Comparison of ENCODE assay signal across 29 cellular contexts in genomic region chr12:111850526-111850925, GRCh38.
"Had no signal": no experiment of that assay in that cellular context is flagged by ENCODE, and none has a peak within 500 bp of the region (broad histone marks: within the 10 kb centered on the region; RNA-seq: fewer than 3 reads in every experiment).

No MANE protein-coding gene starts in this region.

- H3K4me1 Mint-ChIP-seq: neural progenitor cell had no signal

- H3K36me3 ChIP-seq: adrenal gland, brain microvascular endothelial cell had no signal

- H3K27me3 Mint-ChIP-seq: activated CD8-positive, alpha-beta memory T cell treated with anti-CD3 and anti-CD28 coated beads, Interleukin-2, amount 10 ng/mL, durations not matched to agents 7 days and 5 days; activated CD8-positive, alpha-beta T cell treated with anti-CD3 and anti-CD28 coated beads for 36 hours; naive B cell; stimulated activated naive B cell treated with anti-CD40 and anti-IgM and Interleukin-4, amounts not matched to agents 10 μg/mL and 1 μg/mL and 100 μg/mL, for 72 hours; type B pancreatic cell had no signal

- H2AFZ ChIP-seq: neural progenitor cell had no signal

- H3K9me3 Mint-ChIP-seq: stimulated activated naive B cell treated with anti-CD40 and anti-IgM and Interleukin-4, amounts not matched to agents 10 μg/mL and 1 μg/mL and 100 μg/mL, for 72 hours; type B pancreatic cell had no signal

- H3K9ac ChIP-seq: neural progenitor cell had no signal

- DNase-seq: activated CD4-positive, alpha-beta T cell treated with anti-CD3 and anti-CD28 coated beads for 4 hours; activated CD4-positive, CD25-positive, alpha-beta regulatory T cell; activated CD8-positive, alpha-beta memory T cell treated with anti-CD3 and anti-CD28 coated beads, Interleukin-2, amount 10 ng/mL, durations not matched to agents 7 days and 5 days; activated CD8-positive, alpha-beta T cell treated with anti-CD3 and anti-CD28 coated beads for 36 hours; activated gamma-delta T cell; activated naive CD4-positive, alpha-beta T cell treated with anti-CD3 and anti-CD28 coated beads, Interleukin-2, amount 50 U/mL, for 16 hours; activated T-cell treated with anti-CD3 and anti-CD28 coated beads for 4 hours; adrenal gland; brain microvascular endothelial cell; caudate nucleus; effector memory CD4-positive, alpha-beta T cell; head of caudate nucleus; hypothalamus; mesenchymal stem cell; naive B cell; posterior cingulate gyrus; stimulated activated CD4-positive, alpha-beta T cell treated with anti-CD3 and anti-CD28 coated beads, Interleukin-2, amount 100 ng/mL, for 48 hours; stimulated activated CD8-positive, alpha-beta memory T cell treated with anti-CD3 and anti-CD28 coated beads, Interleukin-4, amount 100 ng/mL, for 48 hours; stimulated activated naive B cell treated with anti-CD40 and anti-IgM and Interleukin-4, amounts not matched to agents 10 μg/mL and 1 μg/mL and 100 μg/mL, for 72 hours; T-helper 9 cell; testis had no signal

- H3K4me2 ChIP-seq: neural progenitor cell, smooth muscle cell had no signal

- H3K27ac ChIP-seq: adrenal gland, ascending aorta, brain microvascular endothelial cell, esophagus muscularis mucosa, gastroesophageal sphincter, neural progenitor cell, testis, vagina had no signal

- H3K4me3 Mint-ChIP-seq: activated CD8-positive, alpha-beta memory T cell treated with anti-CD3 and anti-CD28 coated beads, Interleukin-2, amount 10 ng/mL, durations not matched to agents 7 days and 5 days; activated CD8-positive, alpha-beta T cell treated with anti-CD3 and anti-CD28 coated beads for 36 hours; naive B cell; neural progenitor cell; stimulated activated naive B cell treated with anti-CD40 and anti-IgM and Interleukin-4, amounts not matched to agents 10 μg/mL and 1 μg/mL and 100 μg/mL, for 72 hours; type B pancreatic cell had no signal

- ATAC-seq: activated CD8-positive, alpha-beta memory T cell treated with anti-CD3 and anti-CD28 coated beads, Interleukin-2, amount 10 ng/mL, durations not matched to agents 7 days and 5 days; activated CD8-positive, alpha-beta T cell treated with anti-CD3 and anti-CD28 coated beads for 36 hours; gastroesophageal sphincter; sciatic nerve; stimulated activated naive B cell treated with anti-CD40 and anti-IgM and Interleukin-4, amounts not matched to agents 10 μg/mL and 1 μg/mL and 100 μg/mL, for 72 hours had no signal

- H3K27me3 ChIP-seq: adrenal gland, ascending aorta, brain microvascular endothelial cell, esophagus muscularis mucosa, gastroesophageal sphincter, neural progenitor cell, testis, vagina had no signal

- H3K4me3 ChIP-seq: adrenal gland, ascending aorta, esophagus muscularis mucosa, gastroesophageal sphincter, neural progenitor cell, smooth muscle cell, testis, vagina had no signal

- H3K27ac Mint-ChIP-seq: activated CD8-positive, alpha-beta memory T cell treated with anti-CD3 and anti-CD28 coated beads, Interleukin-2, amount 10 ng/mL, durations not matched to agents 7 days and 5 days; activated CD8-positive, alpha-beta T cell treated with anti-CD3 and anti-CD28 coated beads for 36 hours; neural progenitor cell; stimulated activated naive B cell treated with anti-CD40 and anti-IgM and Interleukin-4, amounts not matched to agents 10 μg/mL and 1 μg/mL and 100 μg/mL, for 72 hours; type B pancreatic cell had no signal

- H3K9me3 ChIP-seq: adrenal gland, ascending aorta, testis, vagina had no signal

- H3K4me1 ChIP-seq: adrenal gland, ascending aorta, neural progenitor cell, testis, vagina had no signal
